ENCODE assay signal across 8 cellular contexts in the genomic region with DNA sequence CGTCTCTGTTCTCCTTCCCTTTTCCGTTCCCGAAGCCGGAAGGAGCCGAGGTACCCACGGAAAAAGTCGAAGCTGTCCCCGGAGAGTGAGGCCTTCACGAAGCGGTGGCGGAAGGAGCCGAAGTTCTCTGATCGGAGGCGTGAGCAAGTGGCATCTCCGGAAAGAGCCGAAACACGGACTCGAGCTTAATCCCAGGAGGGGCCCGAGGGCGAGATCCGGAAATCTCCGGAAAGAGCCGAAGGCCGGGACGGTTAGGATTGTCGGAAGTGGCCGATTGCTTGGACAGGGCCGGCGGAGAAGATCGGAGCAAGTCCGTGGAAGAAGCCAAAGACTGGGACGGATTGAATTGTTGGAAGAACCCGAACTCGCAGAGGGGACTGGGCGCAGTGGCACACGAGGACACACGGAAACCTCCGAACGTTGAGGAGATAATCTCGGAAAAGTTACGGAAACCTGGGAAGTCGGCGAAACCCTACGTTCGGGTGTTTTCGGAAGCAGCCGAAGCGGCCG. TPM values are rescaled to one million over a fixed set of nuclear protein-coding genes. Genes with fewer than 3 reads are reported as not detected.
A peak's percentile ranks its signal among the peaks of the same experiment; 100 is the strongest.
DNase-seq lines count a peak whose midpoint lies in the region; ATAC-seq and TF ChIP-seq lines count a peak whose summit lies in the region.

No MANE protein-coding gene starts in this region.

- no peak overlapping the region for H4K8ac ChIP-seq in neuronal stem cell (ENCODE audit: low read depth, low read length)

- H3K36me3 ChIP-seq in gastroesophageal sphincter (peaks cover 0 to 32% of the 10 kb centered on the region in 2 donors), neuronal stem cell (replicated peaks in 1 of 2; ENCODE audit: control insufficient read depth in 2 of 2, insufficient read depth in 2 of 2, low read length in 2 of 2) (peaks cover 14 to 60% of the 10 kb centered on the region in 2 donors)

- WGBS in gastroesophageal sphincter (ENCODE audit: low coverage in 1 of 2), 2 donors, result 0% methylated on average over 23 of the region's 49 CpGs; no CpG with 5 or more reads in 1 of the 2 donors
- WGBS in neuronal stem cell (ENCODE audit: extremely low coverage in 2 of 2, insufficient read length in 2 of 2, insufficient replicate concordance in 1 of 2), 2 donors, result no CpG with 5 or more reads among the region's 49 CpGs

- H3K4me3 ChIP-seq in NB4 (ENCODE audit: low read depth, low read length) (peak overlapping the region; percentile 87), gastroesophageal sphincter (peak overlapping the region; percentile 71 to 97), neuronal stem cell (ENCODE audit: low read length in 2 of 2) (peak overlapping the region; percentile 55 to 88)

- peak overlapping the region; percentile 80 for H2AFZ ChIP-seq in neuronal stem cell (ENCODE audit: low read length)

- H3K4me3 Mint-ChIP-seq in activated naive CD4-positive, alpha-beta T cell treated with anti-CD3 and anti-CD28 coated beads, Interleukin-2, amount 50 U/mL, for 24 hours, result peak overlapping the region; percentile 93

- no peak overlapping the region for H3K14ac ChIP-seq in neuronal stem cell (ENCODE audit: low read length)

- H3K27ac ChIP-seq in gastroesophageal sphincter, result peak overlapping the region; percentile 71 to 99 (median 98)
- H3K27ac ChIP-seq in neuronal stem cell (replicated peaks; ENCODE audit: low read length), result peak overlapping the region; percentile 99

- H3K9me3 ChIP-seq in gastroesophageal sphincter (no peaks in the 10 kb centered on the region), neuronal stem cell (replicated peaks in 1 of 2; ENCODE audit: control insufficient read depth in 2 of 2, insufficient read depth in 1 of 2, low read depth in 1 of 2, low read length in 2 of 2) (no peaks in the 10 kb centered on the region)

- peaks cover 39% of the 10 kb centered on the region for H3K4me1 Mint-ChIP-seq in activated naive CD4-positive, alpha-beta T cell treated with anti-CD3 and anti-CD28 coated beads, Interleukin-2, amount 50 U/mL, for 24 hours

- peak overlapping the region; percentile 62 for H2BK5ac ChIP-seq in neuronal stem cell (ENCODE audit: low read length)

- H3K79me1 ChIP-seq in neuronal stem cell (ENCODE audit: low read depth, low read length), result peaks cover 9% of the 10 kb centered on the region

- H3K27me3 ChIP-seq in gastroesophageal sphincter, result no peaks in the 10 kb centered on the region
- no peaks in the 10 kb centered on the region for H3K27me3 ChIP-seq in neuronal stem cell (ENCODE audit: control insufficient read depth in 3 of 3, insufficient read depth in 3 of 3, low read depth in 1 of 3, low read length in 3 of 3)

- no peak for TF ChIP-seq POLR2A in NB4 (IDR thresholded peaks at IDR 0.05; ENCODE audit: extremely low read depth, insufficient read length)
- no peak for TF ChIP-seq POLR2A in gastroesophageal sphincter (IDR thresholded peaks at IDR 0.05)

- H2AK5ac ChIP-seq in neuronal stem cell (ENCODE audit: low read depth, low read length), result peak overlapping the region; percentile 86

- no peaks in the 10 kb centered on the region for H3K27me3 Mint-ChIP-seq in activated naive CD4-positive, alpha-beta T cell treated with anti-CD3 and anti-CD28 coated beads, Interleukin-2, amount 50 U/mL, for 24 hours

- H3K9ac ChIP-seq in neuronal stem cell (ENCODE audit: low read depth, low read length, poor library complexity), result peak overlapping the region; percentile 92

- H4K91ac ChIP-seq in neuronal stem cell (ENCODE audit: low read depth, low read length, poor library complexity), result no peak overlapping the region

- peaks cover 0 to 63% (median 46%) of the 10 kb centered on the region in 3 donors for H3K4me1 ChIP-seq in gastroesophageal sphincter
- H3K4me1 ChIP-seq in neuronal stem cell (ENCODE audit: control insufficient read depth in 2 of 2, insufficient read depth in 1 of 2, low read depth in 1 of 2, low read length in 2 of 2), result peaks cover 11 to 12% of the 10 kb centered on the region in 2 donors

- peak overlapping the region; percentile 61 for H3K4me2 ChIP-seq in neuronal stem cell (ENCODE audit: insufficient read depth, low read length, poor library complexity, severe bottlenecking)

- H3K4ac ChIP-seq in neuronal stem cell (ENCODE audit: low read length), result no peak overlapping the region

- no peak for TF ChIP-seq EP300 in gastroesophageal sphincter (IDR thresholded peaks at IDR 0.05)

- peak overlapping the region; percentile 88 for H2BK15ac ChIP-seq in neuronal stem cell (ENCODE audit: low read length)

- H3K18ac ChIP-seq in neuronal stem cell (ENCODE audit: low read length), result peak overlapping the region; percentile 98

- H2BK120ac ChIP-seq in neuronal stem cell (ENCODE audit: low read depth, low read length), result peak overlapping the region; percentile 67

- H3K36me3 Mint-ChIP-seq in activated naive CD4-positive, alpha-beta T cell treated with anti-CD3 and anti-CD28 coated beads, Interleukin-2, amount 50 U/mL, for 24 hours, result peaks cover 7% of the 10 kb centered on the region

- no peak for TF ChIP-seq CTCF in NB4 (IDR thresholded peaks at IDR 0.05; ENCODE audit: low read depth, low read length)
- TF ChIP-seq CTCF in gastroesophageal sphincter (IDR thresholded peaks at IDR 0.05), result no peak

- ATAC-seq in HG02571 (IDR thresholded peaks at IDR 0.05; ENCODE audit: unreplicated experiment) (peak; percentile 57), gastroesophageal sphincter (peak; percentile 81)

- H3K9me3 Mint-ChIP-seq in activated naive CD4-positive, alpha-beta T cell treated with anti-CD3 and anti-CD28 coated beads, Interleukin-2, amount 50 U/mL, for 24 hours, result no peaks in the 10 kb centered on the region

- DNase-seq in GF-D8 (lab: John Stamatoyannopoulos, UW) (peak; percentile 96), NB4 (ENCODE audit: low read depth) (peak; percentile 95), SK-N-DZ (ENCODE audit: low spot score) (peak; percentile 96), neuronal stem cell (ENCODE audit: low spot score) (peak; percentile 100), stromal cell of bone marrow (ENCODE audit: low read depth) (peak; percentile 97)

- H3K23ac ChIP-seq in neuronal stem cell (ENCODE audit: low read depth, low read length, poor library complexity), result peak overlapping the region; percentile 90

- no peak overlapping the region for H2BK12ac ChIP-seq in neuronal stem cell (ENCODE audit: low read length)

- peak overlapping the region; percentile 97 for H3K27ac Mint-ChIP-seq in activated naive CD4-positive, alpha-beta T cell treated with anti-CD3 and anti-CD28 coated beads, Interleukin-2, amount 50 U/mL, for 24 hours

RNA-seq across cellular contexts. Expression of a gene that starts 0.5 kb away (rescaled TPM):
- polyA plus RNA-seq in SK-N-DZ (2014; cell fraction: cytosol; rRNA removed), result 120 and 160 TPM in 2 replicates
- 129 and 133 TPM in 2 replicates for polyA plus RNA-seq in SK-N-DZ (2014; cell fraction: nucleus; rRNA removed)
- 10 to 100 TPM; 68.9 to 97.9 (median 91.4) TPM for total RNA-seq in gastroesophageal sphincter
- polyA plus RNA-seq in neuronal stem cell (2013, experiment 1 of 2), result 155 TPM
- 147 TPM for polyA plus RNA-seq in neuronal stem cell (2013, experiment 2 of 2)

RNA-seq across cellular contexts. Expression of a gene that starts 6.4 kb away (rescaled TPM):
- polyA plus RNA-seq in SK-N-DZ (2014; cell fraction: cytosol; rRNA removed), result 12.5 and 14.6 TPM in 2 replicates
- polyA plus RNA-seq in SK-N-DZ (2014; cell fraction: nucleus; rRNA removed), result 18.2 and 20.0 TPM in 2 replicates
- 10 to 100 TPM; 11.4 to 28.5 (median 15.5) TPM for total RNA-seq in gastroesophageal sphincter
- 19.8 TPM for polyA plus RNA-seq in neuronal stem cell (2013, experiment 1 of 2)
- 19.8 TPM for polyA plus RNA-seq in neuronal stem cell (2013, experiment 2 of 2)

RNA-seq across cellular contexts. Expression of a gene that starts 10.9 kb away (rescaled TPM):
- polyA plus RNA-seq in SK-N-DZ (2014; cell fraction: cytosol; rRNA removed), result 12.8 and 16.3 TPM in 2 replicates
- polyA plus RNA-seq in SK-N-DZ (2014; cell fraction: nucleus; rRNA removed), result 13.8 and 14.5 TPM in 2 replicates
- total RNA-seq in gastroesophageal sphincter, result 10 to 100 TPM in 3 of 4 donors, 1 to 10 TPM in 1; 8.4 to 17.5 (median 11.4) TPM
- polyA plus RNA-seq in neuronal stem cell (2013, experiment 1 of 2), result 37.9 TPM
- polyA plus RNA-seq in neuronal stem cell (2013, experiment 2 of 2), result 37.2 TPM

RNA-seq across cellular contexts. Expression of a gene that starts 13.6 kb away (rescaled TPM):
- 6.5 and 12.3 TPM in 2 replicates for polyA plus RNA-seq in SK-N-DZ (2014; cell fraction: cytosol; rRNA removed)
- polyA plus RNA-seq in SK-N-DZ (2014; cell fraction: nucleus; rRNA removed), result 12.4 and 15.1 TPM in 2 replicates
- 10 to 100 TPM; 28.9 to 44.1 (median 35.2) TPM for total RNA-seq in gastroesophageal sphincter
- polyA plus RNA-seq in neuronal stem cell (2013, experiment 1 of 2), result 42.3 TPM
- polyA plus RNA-seq in neuronal stem cell (2013, experiment 2 of 2), result 43.4 TPM

RNA-seq across cellular contexts. Expression of a gene that starts 20.6 kb away (rescaled TPM):
- polyA plus RNA-seq in SK-N-DZ (2014; cell fraction: cytosol; rRNA removed), result 66.2 and 76.6 TPM in 2 replicates
- polyA plus RNA-seq in SK-N-DZ (2014; cell fraction: nucleus; rRNA removed), result 19.2 and 41.3 TPM in 2 replicates
- 100 to 1,000 TPM in 1 of 4 donors, 10 to 100 TPM in 3; 44.8 to 165 (median 70.2) TPM for total RNA-seq in gastroesophageal sphincter
- 91.8 TPM for polyA plus RNA-seq in neuronal stem cell (2013, experiment 1 of 2)
- polyA plus RNA-seq in neuronal stem cell (2013, experiment 2 of 2), result 89.2 TPM

Comparison
In these comparisons a context has a peak if more than half of its experiments do, and no peak if none do; other contexts are left out.
1. Peak in every context shown above with its lines: DNase-seq, ATAC-seq, H3K4me3 ChIP-seq and H3K27ac ChIP-seq.